14 cellular contexts compared by ENCODE assay signal in the genomic region with DNA sequence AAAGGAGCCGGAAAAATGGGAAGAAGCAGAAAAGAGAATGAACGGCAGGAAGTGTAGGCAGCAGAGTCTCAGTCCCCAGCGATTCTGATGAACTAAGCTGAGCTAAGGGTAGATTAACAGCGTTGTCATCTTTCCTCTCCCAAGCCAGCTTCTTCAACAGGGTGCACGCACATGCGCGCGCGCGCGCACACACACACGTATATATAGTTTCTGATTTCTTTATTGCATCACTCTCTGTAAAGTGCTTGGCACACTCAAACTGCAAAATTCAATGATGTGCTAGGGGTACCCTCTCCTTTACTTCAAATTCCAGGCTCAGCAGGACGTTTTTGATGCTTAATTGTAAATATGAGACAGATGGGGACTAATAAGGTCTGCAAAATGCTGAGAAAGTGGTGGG. TPM values are rescaled to one million over a fixed set of nuclear protein-coding genes. Genes with fewer than 3 reads are reported as not detected.
A peak's percentile ranks its signal among the peaks of the same experiment; 100 is the strongest.
DNase-seq lines count a peak whose midpoint lies in the region; ATAC-seq and TF ChIP-seq lines count a peak whose summit lies in the region.
"Had no signal": no experiment of that assay in that cellular context is flagged by ENCODE, and none has a peak within 500 bp of the region (broad histone marks: within the 10 kb centered on the region; RNA-seq: fewer than 3 reads in every experiment).

No MANE protein-coding gene starts in this region.

- DNase-seq in natural killer cell treated with Interleukin-12 subunit alpha and Interleukin-12 subunit beta and Interleukin-15 and Interleukin-18, amount 100 ng/mL, for 72 hours (ENCODE audit: low spot score), result no peak
- DNase-seq in natural killer cell, result no peak
- DNase-seq in cardiac fibroblast (ENCODE audit: low read depth in 2 of 2), result peak; percentile 40 to 55
- no peak for DNase-seq in mesothelial cell of epicardium (ENCODE audit: low spot score in 2 of 2, unreplicated experiment in 2 of 2)
- DNase-seq in vagina (ENCODE audit: extremely low spot score in 2 of 2), result no peak
- no peak for DNase-seq in activated T-cell treated with anti-CD3 and anti-CD28 coated beads, Interleukin-2, amount 50 U/mL, for 24 hours
- no peak for DNase-seq in foreskin keratinocyte
- DNase-seq: activated gamma-delta T cell treated with Interleukin-2 at 50 U/mL for 16 hours, kidney, NCI-H2107, PC-9 had no signal

- H3K27ac ChIP-seq in vagina (peak overlapping the region; percentile 66), foreskin keratinocyte (no peak overlapping the region)
- H3K27ac ChIP-seq: neural progenitor cell, PC-9 had no signal

- no peak for TF ChIP-seq POLR2A in vagina (IDR thresholded peaks at IDR 0.05)

- ATAC-seq in natural killer cell treated with Interleukin-12 subunit alpha and Interleukin-12 subunit beta and Interleukin-15 and Interleukin-18, amount 100 ng/mL, for 72 hours, result no peak
- ATAC-seq in natural killer cell (no peak), foreskin keratinocyte (no peak), HG02610 (IDR thresholded peaks at IDR 0.05; ENCODE audit: unreplicated experiment) (no peak)

- H3K36me3 Mint-ChIP-seq in natural killer cell treated with Interleukin-12 subunit alpha and Interleukin-12 subunit beta and Interleukin-15 and Interleukin-18, amount 100 ng/mL, for 72 hours, result no peaks in the 10 kb centered on the region
- H3K36me3 Mint-ChIP-seq in natural killer cell, result no peaks in the 10 kb centered on the region
- no peaks in the 10 kb centered on the region for H3K36me3 Mint-ChIP-seq in mesothelial cell of epicardium
- H3K36me3 Mint-ChIP-seq in activated T-cell treated with anti-CD3 and anti-CD28 coated beads, Interleukin-2, amount 50 U/mL, for 24 hours (ENCODE audit: low read depth), result no peaks in the 10 kb centered on the region
- H3K36me3 Mint-ChIP-seq: neural progenitor cell had no signal

- no peaks in the 10 kb centered on the region for H3K9me3 ChIP-seq in vagina

- H3K9me3 Mint-ChIP-seq in natural killer cell treated with Interleukin-12 subunit alpha and Interleukin-12 subunit beta and Interleukin-15 and Interleukin-18, amount 100 ng/mL, for 72 hours, result no peaks in the 10 kb centered on the region
- no peaks in the 10 kb centered on the region for H3K9me3 Mint-ChIP-seq in natural killer cell
- H3K9me3 Mint-ChIP-seq in mesothelial cell of epicardium, result no peaks in the 10 kb centered on the region
- no peaks in the 10 kb centered on the region for H3K9me3 Mint-ChIP-seq in activated T-cell treated with anti-CD3 and anti-CD28 coated beads, Interleukin-2, amount 50 U/mL, for 24 hours
- H3K9me3 Mint-ChIP-seq: activated CD8-positive, alpha-beta T cell treated with anti-CD3 and anti-CD28 coated beads for 36 hours; neural progenitor cell had no signal

- intact Hi-C loops in natural killer cell (cut with micrococcal nuclease), result no loop called here
- intact Hi-C loops in vagina (cut with DNase I), result no loop called here

- H3K4me1 ChIP-seq in vagina (peaks cover 11% of the 10 kb centered on the region), foreskin keratinocyte (peaks cover 9% of the 10 kb centered on the region)

- H3K36me3 ChIP-seq in vagina, result no peaks in the 10 kb centered on the region
- H3K36me3 ChIP-seq: neural progenitor cell had no signal

- H3K4me3 Mint-ChIP-seq in natural killer cell treated with Interleukin-12 subunit alpha and Interleukin-12 subunit beta and Interleukin-15 and Interleukin-18, amount 100 ng/mL, for 72 hours, result peak overlapping the region; percentile 40
- no peak overlapping the region for H3K4me3 Mint-ChIP-seq in natural killer cell
- H3K4me3 Mint-ChIP-seq in mesothelial cell of epicardium, result no peak overlapping the region
- no peak overlapping the region for H3K4me3 Mint-ChIP-seq in activated T-cell treated with anti-CD3 and anti-CD28 coated beads, Interleukin-2, amount 50 U/mL, for 24 hours
- H3K4me3 Mint-ChIP-seq: activated CD8-positive, alpha-beta T cell treated with anti-CD3 and anti-CD28 coated beads for 36 hours; neural progenitor cell had no signal

- H3K27me3 ChIP-seq in vagina (no peaks in the 10 kb centered on the region), foreskin keratinocyte (no peaks in the 10 kb centered on the region)
- H3K27me3 ChIP-seq: neural progenitor cell had no signal

- no peak for TF ChIP-seq CTCF in natural killer cell (IDR thresholded peaks at IDR 0.05)
- TF ChIP-seq CTCF in cardiac fibroblast (IDR thresholded peaks at IDR 0.05; ENCODE audit: low read depth, low read length), result no peak
- TF ChIP-seq CTCF in mesothelial cell of epicardium (IDR thresholded peaks at IDR 0.05; ENCODE audit: unreplicated experiment), result no peak
- TF ChIP-seq CTCF in vagina (IDR thresholded peaks at IDR 0.05), result no peak
- TF ChIP-seq CTCF in foreskin keratinocyte (conservative IDR thresholded peaks at IDR 0.05), result no peak

- H3K4me3 ChIP-seq in cardiac fibroblast (replicated peaks in 1 of 2; ENCODE audit: low read depth in 2 of 2, low read length in 2 of 2) (peak overlapping the region in 1 of 2 donors; percentile 32), vagina (no peak overlapping the region)
- H3K4me3 ChIP-seq: neural progenitor cell, PC-9 had no signal

- peaks cover 20 to 25% of the 10 kb centered on the region in 2 donors for H3K4me1 Mint-ChIP-seq in natural killer cell treated with Interleukin-12 subunit alpha and Interleukin-12 subunit beta and Interleukin-15 and Interleukin-18, amount 100 ng/mL, for 72 hours (ENCODE audit: low read depth in 2 of 2)
- H3K4me1 Mint-ChIP-seq in natural killer cell (peaks cover 20 to 22% of the 10 kb centered on the region in 2 donors), mesothelial cell of epicardium (peaks cover 31% of the 10 kb centered on the region)
- H3K4me1 Mint-ChIP-seq in activated T-cell treated with anti-CD3 and anti-CD28 coated beads, Interleukin-2, amount 50 U/mL, for 24 hours (ENCODE audit: low read depth), result peaks cover 26% of the 10 kb centered on the region

- H3K27ac Mint-ChIP-seq in natural killer cell treated with Interleukin-12 subunit alpha and Interleukin-12 subunit beta and Interleukin-15 and Interleukin-18, amount 100 ng/mL, for 72 hours, result peak overlapping the region in 1 of 2 donors; percentile 78
- H3K27ac Mint-ChIP-seq in natural killer cell, result no peak overlapping the region
- H3K27ac Mint-ChIP-seq in mesothelial cell of epicardium, result peak overlapping the region; percentile 70
- H3K27ac Mint-ChIP-seq in activated T-cell treated with anti-CD3 and anti-CD28 coated beads, Interleukin-2, amount 50 U/mL, for 24 hours, result no peak overlapping the region
- H3K27ac Mint-ChIP-seq: activated CD8-positive, alpha-beta T cell treated with anti-CD3 and anti-CD28 coated beads for 36 hours; neural progenitor cell had no signal

- peaks cover 23 to 26% of the 10 kb centered on the region in 2 donors for H3K27me3 Mint-ChIP-seq in natural killer cell treated with Interleukin-12 subunit alpha and Interleukin-12 subunit beta and Interleukin-15 and Interleukin-18, amount 100 ng/mL, for 72 hours
- H3K27me3 Mint-ChIP-seq in natural killer cell (ENCODE audit: low read depth in 2 of 2) (peaks cover 28 to 32% of the 10 kb centered on the region in 2 donors), mesothelial cell of epicardium (ENCODE audit: low read depth) (no peaks in the 10 kb centered on the region)
- peaks cover 3% of the 10 kb centered on the region for H3K27me3 Mint-ChIP-seq in activated T-cell treated with anti-CD3 and anti-CD28 coated beads, Interleukin-2, amount 50 U/mL, for 24 hours
- H3K27me3 Mint-ChIP-seq: activated CD8-positive, alpha-beta T cell treated with anti-CD3 and anti-CD28 coated beads for 36 hours had no signal

RNA-seq across cellular contexts. Expression of a gene that starts 26.1 kb away (rescaled TPM):
- total RNA-seq in natural killer cell treated with Interleukin-12 subunit alpha and Interleukin-12 subunit beta and Interleukin-15 and Interleukin-18, amount 100 ng/mL, for 72 hours, result 10 to 100 TPM; 52.8 to 74.2 TPM
- total RNA-seq in natural killer cell (100 to 1,000 TPM in 2 of 3 donors, 10 to 100 TPM in 1; 89.3 to 127 (median 115) TPM), mesothelial cell of epicardium (67.5 to 82.4 TPM (median 73.3 TPM) in 3 replicates), vagina (52.3 TPM), foreskin keratinocyte (21.4 and 22.9 TPM in 2 replicates)
- polyA plus RNA-seq in foreskin keratinocyte, result 6.4 and 6.8 TPM in 2 replicates

Comparison
In these comparisons a context has a peak if more than half of its experiments do, and no peak if none do; other contexts are left out.
1. DNase-seq: peak in cardiac fibroblast (2 of 2); none in natural killer cell treated with Interleukin-12 subunit alpha and Interleukin-12 subunit beta and Interleukin-15 and Interleukin-18, amount 100 ng/mL, for 72 hours (single experiment), natural killer cell (single experiment), mesothelial cell of epicardium (0 of 2), vagina (0 of 2), activated T-cell treated with anti-CD3 and anti-CD28 coated beads, Interleukin-2, amount 50 U/mL, for 24 hours (single experiment) and foreskin keratinocyte (0 of 2).